Comparison of ENCODE assay signal across 8 cellular contexts in the genomic region with DNA sequence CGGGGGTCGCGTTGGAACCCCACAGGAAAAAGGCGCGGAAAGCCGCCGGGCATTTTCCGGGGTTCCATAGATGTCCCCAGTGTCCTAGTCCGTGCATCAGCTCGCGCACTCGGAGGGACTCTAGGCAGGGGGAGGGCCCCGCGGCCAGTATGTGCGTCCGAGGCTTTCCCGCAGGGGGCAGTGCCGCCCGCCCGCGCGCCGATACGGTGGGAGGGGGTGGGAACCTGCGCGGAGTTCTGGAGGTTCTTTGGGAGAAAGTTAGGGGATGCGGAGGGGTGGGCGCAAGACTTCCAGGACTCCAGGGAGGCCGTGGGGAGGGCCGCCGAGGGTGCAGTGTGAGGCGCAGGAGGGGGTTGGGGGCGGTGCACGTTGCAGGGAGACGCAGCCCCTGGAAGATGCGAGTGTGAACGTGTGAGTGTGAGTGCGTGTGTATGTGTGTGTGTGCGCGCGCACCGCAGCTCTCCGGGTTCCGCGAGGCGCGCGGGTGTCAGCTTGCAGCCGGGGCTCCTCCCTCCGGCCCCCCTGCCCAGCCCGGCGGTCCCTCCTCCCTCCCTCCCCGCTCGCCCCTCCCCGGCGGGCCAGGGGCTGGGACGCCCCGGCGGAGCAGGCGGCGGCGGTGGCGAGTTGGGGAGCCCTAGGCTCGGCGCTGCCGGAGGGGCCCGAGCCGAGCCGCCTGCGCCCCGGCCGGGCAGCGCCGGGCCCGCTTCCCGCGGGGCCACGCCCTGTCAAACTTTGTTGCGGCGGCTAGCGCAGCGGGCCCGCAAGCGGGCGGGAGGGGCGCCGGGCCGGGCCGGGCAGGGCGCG. TPM values are rescaled to one million over a fixed set of nuclear protein-coding genes. Genes with fewer than 3 reads are reported as not detected.
A peak's percentile ranks its signal among the peaks of the same experiment; 100 is the strongest.
DNase-seq lines count a peak whose midpoint lies in the region; ATAC-seq and TF ChIP-seq lines count a peak whose summit lies in the region.

TSS of gene TCF7L1 (plus strand) at position 559 of the 804 bp plus-strand sequence. CDS start 293 bp downstream, outside the sequence.

- H3K27me3 Mint-ChIP-seq in activated CD4-positive, alpha-beta memory T cell treated with anti-CD3 and anti-CD28 coated beads for 36 hours = peaks cover 50% of the 10 kb centered on the region
- peaks cover 16% of the 10 kb centered on the region for H3K27me3 Mint-ChIP-seq in memory B cell

- H3K4me1 Mint-ChIP-seq in activated CD4-positive, alpha-beta memory T cell treated with anti-CD3 and anti-CD28 coated beads for 36 hours (ENCODE audit: low read depth) = peaks cover 4% of the 10 kb centered on the region
- no peaks in the 10 kb centered on the region for H3K4me1 Mint-ChIP-seq in memory B cell

- H3K4me3 Mint-ChIP-seq in activated CD4-positive, alpha-beta memory T cell treated with anti-CD3 and anti-CD28 coated beads for 36 hours = peak within 1 kb of the TSS; percentile 62
- peak within 1 kb of the TSS; percentile 77 for H3K4me3 Mint-ChIP-seq in memory B cell

- H3K4me3 ChIP-seq in epithelial cell of esophagus (ENCODE audit: low read length) = peak within 1 kb of the TSS; percentile 85
- peak within 1 kb of the TSS; percentile 61 to 93 (median 89) for H3K4me3 ChIP-seq in subcutaneous abdominal adipose tissue (ENCODE audit: low read depth in 1 of 5, low read length in 5 of 5)

- H3K27me3 ChIP-seq in subcutaneous abdominal adipose tissue (ENCODE audit: control insufficient read depth in 5 of 5, insufficient read depth in 4 of 5, low read length in 5 of 5) = no peaks in the 10 kb centered on the region

- no peak within 1 kb of the TSS for H3K27ac Mint-ChIP-seq in activated CD4-positive, alpha-beta memory T cell treated with anti-CD3 and anti-CD28 coated beads for 36 hours
- no peak within 1 kb of the TSS for H3K27ac Mint-ChIP-seq in memory B cell

- H3K4me1 ChIP-seq in subcutaneous abdominal adipose tissue (ENCODE audit: control insufficient read depth in 5 of 5, insufficient read depth in 5 of 5, low read length in 5 of 5) = peaks cover 13 to 52% (median 48%) of the 10 kb centered on the region in 5 donors

- H3K27ac ChIP-seq in 22Rv1 (no peak within 1 kb of the TSS), subcutaneous abdominal adipose tissue (ENCODE audit: low read depth, low read length) (peak within 1 kb of the TSS; percentile 76)

- no peaks in the 10 kb centered on the region for H3K9me3 Mint-ChIP-seq in activated CD4-positive, alpha-beta memory T cell treated with anti-CD3 and anti-CD28 coated beads for 36 hours
- H3K9me3 Mint-ChIP-seq in memory B cell = no peaks in the 10 kb centered on the region

- intact Hi-C loops in activated CD4-positive, alpha-beta memory T cell treated with anti-CD3 and anti-CD28 coated beads for 36 hours (cut with micrococcal nuclease) = loop anchor here (2.0 to 5.0 kb wide), 3 partner anchors 66 to 206 kb away; no protein-coding TSS in a partner anchor

- peak; percentile 69 for ATAC-seq in memory B cell (ENCODE audit: low read depth)
- ATAC-seq in GM19395 (IDR thresholded peaks at IDR 0.05; ENCODE audit: unreplicated experiment) = no peak

- TF ChIP-seq CTCF in 22Rv1 (IDR thresholded peaks at IDR 0.05) (peak; percentile 91), GM10248 (IDR thresholded peaks at IDR 0.05; ENCODE audit: control extremely low read depth, extremely low read depth, low read depth, missing control alignments) (peak; percentile 23), epithelial cell of esophagus (IDR thresholded peaks at IDR 0.05; ENCODE audit: insufficient read depth, low read depth, low read length, missing control alignments) (peak; percentile 67)

- POLR2A ChIA-PET in GM10248 (lab: Yijun Ruan, JAX) = no interaction called here
- POLR2A ChIA-PET in activated CD4-positive, alpha-beta memory T cell treated with anti-CD3 and anti-CD28 coated beads for 36 hours (lab: Charles Lee) = no interaction called here

- CTCF ChIA-PET in GM10248 (lab: Yijun Ruan, JAX) = no interaction called here
- CTCF ChIA-PET in activated CD4-positive, alpha-beta memory T cell treated with anti-CD3 and anti-CD28 coated beads for 36 hours (lab: Charles Lee) = interaction anchor here (0.6 to 2.0 kb wide), 6 partner anchors 8 to 167 kb away, joined by 3 to 6 read pairs (median 4); no protein-coding TSS in a partner anchor

- H3K9ac ChIP-seq in subcutaneous abdominal adipose tissue (ENCODE audit: low read length in 5 of 5) = peak within 1 kb of the TSS; percentile 12 to 90 (median 78)

- no peaks in the 10 kb centered on the region for H3K36me3 ChIP-seq in subcutaneous abdominal adipose tissue (ENCODE audit: control insufficient read depth in 5 of 5, insufficient read depth in 5 of 5, low read length in 5 of 5)

- no peaks in the 10 kb centered on the region for H3K9me3 ChIP-seq in subcutaneous abdominal adipose tissue (ENCODE audit: control insufficient read depth in 5 of 5, low read length in 5 of 5)

- DNase-seq in GM10248 (ENCODE audit: extremely low spot score) (peak; percentile 44), NCI-H1048 (lab: John Stamatoyannopoulos, UW) (peak; percentile 55), epithelial cell of esophagus (ENCODE audit: low read depth) (peak; percentile 89), memory B cell (ENCODE audit: low spot score in 2 of 2) (peak; percentile 15 to 34)
- DNase-seq in activated CD4-positive, alpha-beta memory T cell treated with anti-CD3 and anti-CD28 coated beads for 36 hours = peak; percentile 59

- H3K36me3 Mint-ChIP-seq in activated CD4-positive, alpha-beta memory T cell treated with anti-CD3 and anti-CD28 coated beads for 36 hours = peaks cover 1% of the 10 kb centered on the region
- H3K36me3 Mint-ChIP-seq in memory B cell = no peaks in the 10 kb centered on the region

RNA-seq across cellular contexts. Expression of gene TCF7L1, which starts in this region (rescaled TPM):
- under 1 TPM in 1 of 2 experiments, not detected in 1; 0.07 TPM for total RNA-seq in activated CD4-positive, alpha-beta memory T cell treated with anti-CD3 and anti-CD28 coated beads for 36 hours

Comparison
In these comparisons a context has a peak if more than half of its experiments do, and no peak if none do; other contexts are left out.
1. Peak in DNase-seq in activated CD4-positive, alpha-beta memory T cell treated with anti-CD3 and anti-CD28 coated beads for 36 hours; RNA of the gene not detected or under 1 TPM.
2. CTCF ChIP-seq: peak in every context shown above with its lines; median percentile 91 in 22Rv1; 67 in epithelial cell of esophagus; 23 in GM10248.
3. DNase-seq: peak in every context shown above with its lines; median percentile 89 in epithelial cell of esophagus; 59 in activated CD4-positive, alpha-beta memory T cell treated with anti-CD3 and anti-CD28 coated beads for 36 hours; 55 in NCI-H1048; 44 in GM10248; 24 in memory B cell.